In genomic region chr2:230603317-230603716, GRCh38 we compare ENCODE assay signal across 8 cellular contexts.
A peak's percentile ranks its signal among the peaks of the same experiment; 100 is the strongest.
DNase-seq lines count a peak whose midpoint lies in the region; ATAC-seq, FAIRE-seq and TF ChIP-seq lines count a peak whose summit lies in the region.
"Not testable (repeated sequence)": the region's sequence is repeated elsewhere in the genome, so short reads cannot be mapped to it uniquely, and the experiment has no call there.

No MANE protein-coding gene starts in this region.

- not testable (repeated sequence) for H3K36me3 ChIP-seq in BLaER1 treated with 17β-estradiol and CSF1 and Interleukin-3, amounts not matched to agents 10 nM and 100 nM; KMS-11 (ENCODE audit: insufficient read depth); SU-DHL-6 (ENCODE audit: low read length); GM12878 (ENCODE audit: control insufficient read depth in 2 of 2, insufficient read depth in 2 of 2, low read length in 1 of 2); transverse colon

- TF ChIP-seq POLR2A in GM12878 (IDR thresholded peaks at IDR 0.05; ENCODE audit: low read depth, low read length); transverse colon (IDR thresholded peaks at IDR 0.05): not testable (repeated sequence)

- DNase-seq in activated CD4-positive, alpha-beta memory T cell treated with anti-CD3 and anti-CD28 coated beads for 36 hours; activated T-helper 2 cell treated with anti-CD3 and anti-CD28 coated beads, Interferon-gamma antibody, Interleukin-2, Interleukin-4, amounts not matched to agents 10 μg/mL and 5 μg/mL and 100 μg/mL, durations not matched to agents 14 hours and 24 hours and 36 hours (ENCODE audit: low spot score); GM12878 (ENCODE audit: low read depth, low spot score); natural killer cell; transverse colon: not testable (repeated sequence)

- H3K36me3 Mint-ChIP-seq in activated CD4-positive, alpha-beta memory T cell treated with anti-CD3 and anti-CD28 coated beads for 36 hours, result peaks cover 12% of the 10 kb centered on the region
- peaks cover 60% of the 10 kb centered on the region for H3K36me3 Mint-ChIP-seq in activated T-helper 2 cell treated with anti-CD3 and anti-CD28 coated beads, Interferon-gamma antibody, Interleukin-2, Interleukin-4, amounts not matched to agents 10 μg/mL and 5 μg/mL and 100 μg/mL, durations not matched to agents 14 hours and 24 hours and 36 hours (ENCODE audit: low read depth)
- H3K36me3 Mint-ChIP-seq in natural killer cell, result not testable (repeated sequence)

- ATAC-seq in GM12878, result not testable (repeated sequence)
- peak; percentile 54 to 58 (median 57) for ATAC-seq in natural killer cell

- H2AFZ ChIP-seq in KMS-11 (ENCODE audit: low read depth), result peak overlapping the region; percentile 34; the same call in 1 of the 2 replicates
- not testable (repeated sequence) for H2AFZ ChIP-seq in SU-DHL-6 (ENCODE audit: low read depth, low read length, severe bottlenecking); GM12878 (ENCODE audit: control insufficient read depth, low read depth, low read length)

- H3K9ac ChIP-seq in BLaER1 treated with 17β-estradiol and CSF1 and Interleukin-3, amounts not matched to agents 10 nM and 100 nM, result peak overlapping the region in 1 of 11 experiments; percentile 57; a peak in 1 of 22 replicates
- H3K9ac ChIP-seq in KMS-11, result not testable (repeated sequence)
- H3K9ac ChIP-seq in SU-DHL-6 (ENCODE audit: low read length) (peak overlapping the region; percentile 57), GM12878 (ENCODE audit: control insufficient read depth, insufficient read depth, low read length) (peak overlapping the region; percentile 60; the same call in 1 of the 2 replicates)

- CTCF ChIA-PET in activated CD4-positive, alpha-beta memory T cell treated with anti-CD3 and anti-CD28 coated beads for 36 hours (lab: Charles Lee), result interaction anchor here (0.7 to 1.2 kb wide), 5 partner anchors 7 to 595 kb away, joined by 3 to 5 read pairs (median 3); no protein-coding TSS in a partner anchor
- CTCF ChIA-PET in GM12878 (lab: Yijun Ruan, JAX), result interaction anchor here (1.0 to 2.7 kb wide), 9 partner anchors 8 to 595 kb away, joined by 4 to 21 read pairs (median 7); no protein-coding TSS in a partner anchor

- SMC1A ChIA-PET in GM12878 (lab: Charles Lee; ENCODE audit: uncharacterized antibody, unreplicated experiment), result interaction anchor here (1.0 to 6.4 kb wide), 20 partner anchors 7 to 595 kb away, joined by 3 to 82 read pairs (median 6); partner anchors contain the start of gene SP100

- H3K27ac ChIP-seq in BLaER1 treated with 17β-estradiol and CSF1 and Interleukin-3, amounts not matched to agents 10 nM and 100 nM, result peak overlapping the region in 9 of 11 experiments; percentile 62 to 78 (median 67); a peak in 14 of 22 replicates
- H3K27ac ChIP-seq in KMS-11, result not testable (repeated sequence)
- H3K27ac ChIP-seq in SU-DHL-6 (ENCODE audit: low read depth, low read length), result peak overlapping the region; percentile 99
- H3K27ac ChIP-seq in GM12878 (ENCODE audit: control insufficient read depth, insufficient read depth), result peak overlapping the region; percentile 86
- H3K27ac ChIP-seq in transverse colon, result peak overlapping the region in 3 of 4 donors; percentile 14 to 55 (median 40)

- H3K4me1 ChIP-seq in BLaER1 treated with 17β-estradiol and CSF1 and Interleukin-3, amounts not matched to agents 10 nM and 100 nM, result peaks cover 14 to 27% (median 22%) of the 10 kb centered on the region in 10 experiments
- H3K4me1 ChIP-seq in KMS-11 (ENCODE audit: low read depth, poor library complexity, severe bottlenecking) (peaks cover 29% of the 10 kb centered on the region), GM12878 (ENCODE audit: control insufficient read depth, insufficient read depth, low read length) (peaks cover 43% of the 10 kb centered on the region)
- not testable (repeated sequence) for H3K4me1 ChIP-seq in transverse colon

- H3K4me1 Mint-ChIP-seq in activated CD4-positive, alpha-beta memory T cell treated with anti-CD3 and anti-CD28 coated beads for 36 hours (ENCODE audit: low read depth), result peaks cover 50% of the 10 kb centered on the region
- peaks cover 43% of the 10 kb centered on the region for H3K4me1 Mint-ChIP-seq in activated T-helper 2 cell treated with anti-CD3 and anti-CD28 coated beads, Interferon-gamma antibody, Interleukin-2, Interleukin-4, amounts not matched to agents 10 μg/mL and 5 μg/mL and 100 μg/mL, durations not matched to agents 14 hours and 24 hours and 36 hours (ENCODE audit: low read depth)
- H3K4me1 Mint-ChIP-seq in natural killer cell, result peaks cover 31 to 49% of the 10 kb centered on the region in 2 donors

- H3K27me3 ChIP-seq in BLaER1 treated with 17β-estradiol and CSF1 and Interleukin-3, amounts not matched to agents 10 nM and 100 nM; KMS-11 (ENCODE audit: insufficient read depth, low read depth); SU-DHL-6 (ENCODE audit: low read length); GM12878 (replicated peaks in 1 of 2; ENCODE audit: control insufficient read depth in 2 of 2, insufficient read depth in 2 of 2, low read length in 1 of 2); transverse colon: not testable (repeated sequence)

- not testable (repeated sequence) for H3K79me2 ChIP-seq in KMS-11 (ENCODE audit: insufficient read depth, low read depth); GM12878 (ENCODE audit: control insufficient read depth, insufficient read depth, low read length)
- peaks cover 24% of the 10 kb centered on the region for H3K79me2 ChIP-seq in SU-DHL-6 (ENCODE audit: insufficient read depth, low read length)

- peaks cover 49% of the 10 kb centered on the region for H3F3A ChIP-seq in SU-DHL-6 (ENCODE audit: insufficient read depth)

- H3K27me3 Mint-ChIP-seq in activated CD4-positive, alpha-beta memory T cell treated with anti-CD3 and anti-CD28 coated beads for 36 hours; activated T-helper 2 cell treated with anti-CD3 and anti-CD28 coated beads, Interferon-gamma antibody, Interleukin-2, Interleukin-4, amounts not matched to agents 10 μg/mL and 5 μg/mL and 100 μg/mL, durations not matched to agents 14 hours and 24 hours and 36 hours (ENCODE audit: low read depth); natural killer cell (ENCODE audit: low read depth in 2 of 2): not testable (repeated sequence)

- not testable (repeated sequence) for BruUV-seq in GM12878 (replicated peaks; lab: Mats Ljungman, UMichigan)

- not testable (repeated sequence) for H3K4me3 ChIP-seq in BLaER1 treated with 17β-estradiol and CSF1 and Interleukin-3, amounts not matched to agents 10 nM and 100 nM; KMS-11 (IDR thresholded peaks at IDR 0.05; ENCODE audit: insufficient read depth, low read depth, low read length); SU-DHL-6 (ENCODE audit: insufficient read depth, low read length, poor library complexity, severe bottlenecking); GM12878; transverse colon

- H3K9me3 Mint-ChIP-seq in activated CD4-positive, alpha-beta memory T cell treated with anti-CD3 and anti-CD28 coated beads for 36 hours, result peaks cover 31% of the 10 kb centered on the region
- H3K9me3 Mint-ChIP-seq in activated T-helper 2 cell treated with anti-CD3 and anti-CD28 coated beads, Interferon-gamma antibody, Interleukin-2, Interleukin-4, amounts not matched to agents 10 μg/mL and 5 μg/mL and 100 μg/mL, durations not matched to agents 14 hours and 24 hours and 36 hours, result peaks cover 48% of the 10 kb centered on the region
- H3K9me3 Mint-ChIP-seq in natural killer cell, result not testable (repeated sequence)

- TF ChIP-seq EP300 in GM12878 (IDR thresholded peaks at IDR 0.05; ENCODE audit: borderline replicate concordance in 1 of 2, control insufficient read depth in 1 of 2, low read depth in 2 of 2, low read length in 2 of 2); transverse colon (IDR thresholded peaks at IDR 0.05; ENCODE audit: low read depth): not testable (repeated sequence)

- H3K27ac Mint-ChIP-seq in activated CD4-positive, alpha-beta memory T cell treated with anti-CD3 and anti-CD28 coated beads for 36 hours, result peak overlapping the region; percentile 89
- H3K27ac Mint-ChIP-seq in activated T-helper 2 cell treated with anti-CD3 and anti-CD28 coated beads, Interferon-gamma antibody, Interleukin-2, Interleukin-4, amounts not matched to agents 10 μg/mL and 5 μg/mL and 100 μg/mL, durations not matched to agents 14 hours and 24 hours and 36 hours, result peak overlapping the region; percentile 75
- peak overlapping the region; percentile 82 to 90 for H3K27ac Mint-ChIP-seq in natural killer cell

- TF ChIP-seq CTCF in KMS-11 (conservative IDR thresholded peaks at IDR 0.05; ENCODE audit: low read depth, low read length); SU-DHL-6 (IDR thresholded peaks at IDR 0.05; ENCODE audit: insufficient read depth, low read length, poor library complexity, severe bottlenecking); GM12878 (IDR thresholded peaks at IDR 0.05 in 2 of 3, conservative IDR thresholded peaks at IDR 0.05 in 1 of 3; ENCODE audit: control insufficient read depth in 2 of 3, extremely low read depth in 1 of 3, insufficient read depth in 1 of 3, low read depth in 3 of 3, low read length in 3 of 3); natural killer cell (IDR thresholded peaks at IDR 0.05); transverse colon (IDR thresholded peaks at IDR 0.05): not testable (repeated sequence)

- not testable (repeated sequence) for H4K20me1 ChIP-seq in BLaER1 treated with 17β-estradiol and CSF1 and Interleukin-3, amounts not matched to agents 10 nM and 100 nM; KMS-11 (ENCODE audit: insufficient read depth); SU-DHL-6 (ENCODE audit: low read depth, low read length); GM12878 (ENCODE audit: control insufficient read depth, insufficient read depth)

- TF ChIP-seq RAD21 in GM12878 (IDR thresholded peaks at IDR 0.05; ENCODE audit: insufficient read depth, low read depth, low read length), result not testable (repeated sequence)

- H3K4me3 Mint-ChIP-seq in activated CD4-positive, alpha-beta memory T cell treated with anti-CD3 and anti-CD28 coated beads for 36 hours; activated T-helper 2 cell treated with anti-CD3 and anti-CD28 coated beads, Interferon-gamma antibody, Interleukin-2, Interleukin-4, amounts not matched to agents 10 μg/mL and 5 μg/mL and 100 μg/mL, durations not matched to agents 14 hours and 24 hours and 36 hours (ENCODE audit: low read depth): not testable (repeated sequence)
- H3K4me3 Mint-ChIP-seq in natural killer cell, result peak overlapping the region; percentile 67

- FAIRE-seq in GM12878 (lab: Jason Lieb, UNC), result not testable (repeated sequence)

- H3K4me2 ChIP-seq in BLaER1 treated with 17β-estradiol and CSF1 and Interleukin-3, amounts not matched to agents 10 nM and 100 nM, result peak overlapping the region; percentile 60 to 79 (median 72); a peak in 17 of 22 replicates
- H3K4me2 ChIP-seq in KMS-11, result not testable (repeated sequence)
- peak overlapping the region; percentile 98 for H3K4me2 ChIP-seq in SU-DHL-6 (ENCODE audit: low read depth, low read length, poor library complexity, severe bottlenecking)
- peak overlapping the region; percentile 77 for H3K4me2 ChIP-seq in GM12878 (ENCODE audit: control insufficient read depth, insufficient read depth)

- H3K9me2 ChIP-seq in SU-DHL-6 (replicated peaks; ENCODE audit: insufficient read depth, low read length), result not testable (repeated sequence)

- POLR2A ChIA-PET in activated CD4-positive, alpha-beta memory T cell treated with anti-CD3 and anti-CD28 coated beads for 36 hours (lab: Charles Lee), result not testable (repeated sequence)
- POLR2A ChIA-PET in GM12878 (lab: Charles Lee), result interaction anchor here (1.1 to 2.4 kb wide), 7 partner anchors 8 to 378 kb away, joined by 3 to 41 read pairs (median 4); partner anchors contain the start of gene SP140

- intact Hi-C loops in activated CD4-positive, alpha-beta memory T cell treated with anti-CD3 and anti-CD28 coated beads for 36 hours (cut with micrococcal nuclease), result loop anchor here (2.0 to 5.0 kb wide), 4 partner anchors 55 to 276 kb away; partner anchors contain the start of genes SP100 and SP140L
- intact Hi-C loops in activated T-helper 2 cell treated with anti-CD3 and anti-CD28 coated beads, Interferon-gamma antibody, Interleukin-2, Interleukin-4, amounts not matched to agents 10 μg/mL and 5 μg/mL and 100 μg/mL, durations not matched to agents 14 hours and 24 hours and 36 hours (cut with micrococcal nuclease); natural killer cell (cut with micrococcal nuclease); transverse colon (cut with DNase I; ENCODE audit: low total_unique reads): not testable (repeated sequence)
- intact Hi-C loops in GM12878 (cut with micrococcal nuclease; ENCODE audit: unreplicated experiment), result loop anchor here (5.0 kb wide), 1 partner anchor 156 kb away; no protein-coding TSS in a partner anchor

- in situ Hi-C loops in GM12878 (cut with MboI) (loop anchor here (5.0 kb wide), 1 partner anchor 396 kb away; no protein-coding TSS in a partner anchor), transverse colon (cut with MboI; ENCODE audit: low pct_ligation_motif_present in 1 of 4, low pct_unique_long_range_greater_than_20kb in 1 of 4, low sequenced_read_pairs in 3 of 4) (loop anchor here (25.0 kb wide), 2 partner anchors 391 to 591 kb away; partner anchors contain the start of gene SP110 (in 2 of the 4))

- H3K9me3 ChIP-seq in BLaER1 treated with 17β-estradiol and CSF1 and Interleukin-3, amounts not matched to agents 10 nM and 100 nM (replicated peaks in 1 of 11), result peaks cover under 1 to 24% (median 6%) of the 10 kb centered on the region in 11 experiments; a peak in 9 of 22 replicates
- H3K9me3 ChIP-seq in SU-DHL-6 (ENCODE audit: insufficient read depth, low read length); GM12878 (replicated peaks; ENCODE audit: control insufficient read depth, insufficient read depth, low read length); transverse colon: not testable (repeated sequence)

- RAD21 ChIA-PET in GM12878 (lab: Charles Lee; ENCODE audit: unreplicated experiment), result interaction anchor here (0.9 to 4.3 kb wide), 22 partner anchors 7 to 401 kb away, joined by 3 to 62 read pairs (median 12); no protein-coding TSS in a partner anchor
